8 cellular contexts compared by ENCODE assay signal in genomic region chr7:117019786-117020604, GRCh38.
DNase-seq lines count a peak whose midpoint lies in the region; ATAC-seq lines count a peak whose summit lies in the region.

No MANE protein-coding gene starts in this region.

- H3K79me1 ChIP-seq in mesendoderm (ENCODE audit: low read length): no peaks in the 10 kb centered on the region

- no peak overlapping the region for H4K5ac ChIP-seq in mesendoderm (ENCODE audit: low read length)

- no peaks in the 10 kb centered on the region for H3K27me3 ChIP-seq in mesendoderm (ENCODE audit: insufficient read depth, low read length, poor library complexity)
- no peaks in the 10 kb centered on the region for H3K27me3 ChIP-seq in aorta (ENCODE audit: control insufficient read depth in 1 of 2, insufficient read depth in 2 of 2, low read length in 1 of 2)

- no peak overlapping the region for H3K23ac ChIP-seq in mesendoderm (ENCODE audit: low read length)

- H3K9ac ChIP-seq in mesendoderm (ENCODE audit: low read length): no peak overlapping the region

- no peak overlapping the region for H3K4me3 ChIP-seq in mesendoderm (ENCODE audit: low read length)
- H3K4me3 ChIP-seq in aorta (ENCODE audit: low read length in 2 of 2): peak overlapping the region; percentile 36 to 92

- H2BK120ac ChIP-seq in mesendoderm (ENCODE audit: low read depth, low read length): no peak overlapping the region

- no CpG with 5 or more reads among the region's 18 CpGs for WGBS in mesendoderm (ENCODE audit: extremely low coverage, insufficient coverage, low lambda C conversion rate)
- 14 to 16% methylated on average over 18 of the region's 18 CpGs for WGBS in aorta, 2 donors

- intact Hi-C loops in aorta (cut with DNase I): loop anchor here in 1 of 2 donors (5.0 kb wide), 1 partner anchor 42 kb away; no protein-coding TSS in a partner anchor

- H3K27ac ChIP-seq in mesendoderm (ENCODE audit: low read depth, low read length) (peak overlapping the region; percentile 6), aorta (ENCODE audit: low read depth in 1 of 2, low read length in 2 of 2) (peak overlapping the region in 1 of 2 donors; percentile 89)

- H3K36me3 ChIP-seq in mesendoderm (ENCODE audit: control insufficient read depth, insufficient read depth, low read length) (no peaks in the 10 kb centered on the region), aorta (ENCODE audit: control insufficient read depth in 1 of 2, insufficient read depth in 2 of 2, low read length in 1 of 2) (no peaks in the 10 kb centered on the region)

- no peaks in the 10 kb centered on the region for H3K9me3 ChIP-seq in aorta (ENCODE audit: control insufficient read depth, low read length)

- peaks cover 5% of the 10 kb centered on the region for H3K4me1 ChIP-seq in mesendoderm (ENCODE audit: control insufficient read depth, low read depth, low read length)
- H3K4me1 ChIP-seq in aorta (ENCODE audit: control insufficient read depth in 1 of 2, insufficient read depth in 2 of 2, low read length in 2 of 2): peaks cover 2% of the 10 kb centered on the region in 2 donors

- no peak overlapping the region for H2AK5ac ChIP-seq in mesendoderm (ENCODE audit: low read length)

- no peak overlapping the region for H2BK15ac ChIP-seq in mesendoderm (replicated peaks; ENCODE audit: low read depth)

- ATAC-seq in aorta (ENCODE audit: low FRiP score) (peak; percentile 86), HG03571 (IDR thresholded peaks at IDR 0.05; ENCODE audit: unreplicated experiment) (no peak)

- peak overlapping the region; percentile 75 for H3K18ac ChIP-seq in mesendoderm (ENCODE audit: low read length)

- peak overlapping the region; percentile 45 for H3K56ac ChIP-seq in mesendoderm (ENCODE audit: low read length)

- DNase-seq in H4 (ENCODE audit: low spot score) (peak; percentile 75), NCI-H82 treated with DMSO at 0.1 percent for 48 hours (lab: John Stamatoyannopoulos, UW; ENCODE audit: unreplicated experiment) (peak; percentile 9), epidermal melanocyte (ENCODE audit: insufficient read length, low spot score) (peak; percentile 26), mesendoderm (peak; percentile 74), aorta (peak; percentile 72 to 82), T-helper 2 cell (no peak)
- DNase-seq in activated naive CD4-positive, alpha-beta T cell treated with Interleukin-2 at 50 U/mL for 16 hours: no peak

- no peak overlapping the region for H4K8ac ChIP-seq in mesendoderm (ENCODE audit: low read depth, low read length)

- no peak overlapping the region for H2BK5ac ChIP-seq in mesendoderm (ENCODE audit: low read length)

- no peak overlapping the region for H3K4me2 ChIP-seq in mesendoderm (ENCODE audit: low read length)

- H3K4ac ChIP-seq in mesendoderm (ENCODE audit: low read depth, low read length): no peak overlapping the region

- no peaks in the 10 kb centered on the region for H3K79me2 ChIP-seq in mesendoderm (ENCODE audit: control insufficient read depth, insufficient read depth, low read length)

Comparison
In these comparisons a context has a peak if more than half of its experiments do, and no peak if none do; other contexts are left out.
1. DNase-seq: peak in H4 (single experiment), NCI-H82 treated with DMSO at 0.1 percent for 48 hours (single experiment), epidermal melanocyte (single experiment), mesendoderm (single experiment) and aorta (2 of 2); none in T-helper 2 cell (0 of 5) and activated naive CD4-positive, alpha-beta T cell treated with Interleukin-2 at 50 U/mL for 16 hours (single experiment).